1 cellular context compared by ENCODE assay signal in genomic region chr1:152162826-152163463, GRCh38.
TF ChIP-seq lines count a peak whose summit lies in the region.

No MANE protein-coding gene starts in this region.

TF ChIP-seq in HEK293, 187 proteins besides CTCF, POLR2A, EP300 and RAD21 (continued from another document):
- TF ChIP-seq, protein P1, sequence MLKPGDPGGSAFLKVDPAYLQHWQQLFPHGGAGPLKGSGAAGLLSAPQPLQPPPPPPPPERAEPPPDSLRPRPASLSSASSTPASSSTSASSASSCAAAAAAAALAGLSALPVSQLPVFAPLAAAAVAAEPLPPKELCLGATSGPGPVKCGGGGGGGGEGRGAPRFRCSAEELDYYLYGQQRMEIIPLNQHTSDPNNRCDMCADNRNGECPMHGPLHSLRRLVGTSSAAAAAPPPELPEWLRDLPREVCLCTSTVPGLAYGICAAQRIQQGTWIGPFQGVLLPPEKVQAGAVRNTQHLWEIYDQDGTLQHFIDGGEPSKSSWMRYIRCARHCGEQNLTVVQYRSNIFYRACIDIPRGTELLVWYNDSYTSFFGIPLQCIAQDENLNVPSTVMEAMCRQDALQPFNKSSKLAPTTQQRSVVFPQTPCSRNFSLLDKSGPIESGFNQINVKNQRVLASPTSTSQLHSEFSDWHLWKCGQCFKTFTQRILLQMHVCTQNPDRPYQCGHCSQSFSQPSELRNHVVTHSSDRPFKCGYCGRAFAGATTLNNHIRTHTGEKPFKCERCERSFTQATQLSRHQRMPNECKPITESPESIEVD (tag by site-specific recombination; IDR thresholded peaks at IDR 0.05): no peak
- no peak for TF ChIP-seq ZBTB11 (tag by site-specific recombination; conservative IDR thresholded peaks at IDR 0.05; ENCODE audit: low read depth)
- no peak for TF ChIP-seq ZNF114 (tag by site-specific recombination; IDR thresholded peaks at IDR 0.05)
